8 cellular contexts compared by ENCODE assay signal in genomic region chr5:79512692-79513518, GRCh38. TPM values are rescaled to one million over a fixed set of nuclear protein-coding genes. Genes with fewer than 3 reads are reported as not detected.
DNase-seq lines count a peak whose midpoint lies in the region; ATAC-seq, FAIRE-seq and TF ChIP-seq lines count a peak whose summit lies in the region.

No MANE protein-coding gene starts in this region.

- H3K4me3 Mint-ChIP-seq in naive thymus-derived CD4-positive, alpha-beta T cell: peak overlapping the region; percentile 61 to 95 (median 86)

- intact Hi-C loops in naive thymus-derived CD4-positive, alpha-beta T cell (cut with micrococcal nuclease): loop anchor here (2.0 to 10.0 kb wide), 7 partner anchors 531 to 1789 kb away; partner anchors contain the start of genes DHFR (in 2 of the 2), MSH3 (in 2 of the 2), ZCCHC9 (in 2 of the 2) and TBCA (in 1 of the 2)

- H4K20me1 ChIP-seq in H1 (replicated peaks in 1 of 2; ENCODE audit: control insufficient read depth in 1 of 2, insufficient read depth in 2 of 2, low read length in 2 of 2): peaks cover 13 to 24% of the 10 kb centered on the region in 2 experiments

- peak overlapping the region; percentile 46 for H4K91ac ChIP-seq in H1 (replicated peaks; ENCODE audit: insufficient read length, low read length)

- H3K4me1 ChIP-seq in BE2C (no peaks in the 10 kb centered on the region), SJSA1 (replicated peaks) (peaks cover 7% of the 10 kb centered on the region; the same call in 1 of the 2 replicates), H1 (replicated peaks in 1 of 4; ENCODE audit: control insufficient read depth in 3 of 4, insufficient read depth in 4 of 4, low read length in 3 of 4) (peaks cover 6 to 14% (median 11%) of the 10 kb centered on the region in 4 experiments; a peak in 5 of 7 replicates)
- peaks cover 4 to 26% of the 10 kb centered on the region in 2 donors for H3K4me1 ChIP-seq in naive thymus-derived CD4-positive, alpha-beta T cell (ENCODE audit: control insufficient read depth in 2 of 2, insufficient read depth in 2 of 2, low read length in 2 of 2)

- no peak overlapping the region for H3K23ac ChIP-seq in H1 (ENCODE audit: insufficient read length)

- H2BK5ac ChIP-seq in H1 (ENCODE audit: low read depth, low read length): peak overlapping the region; percentile 82; the same call in 1 of the 2 replicates

- TF ChIP-seq POLR2A in H1 (IDR thresholded peaks at IDR 0.05; ENCODE audit: control extremely low read depth in 1 of 2, low read depth in 2 of 2, low read length in 2 of 2): no peak

- H2BK12ac ChIP-seq in H1 (ENCODE audit: low read depth, low read length): no peak overlapping the region

- no peak overlapping the region for H3K14ac ChIP-seq in H1 (ENCODE audit: insufficient read length)

- TF ChIP-seq CTCF in BE2C (IDR thresholded peaks at IDR 0.05; ENCODE audit: low read depth, low read length): no peak
- TF ChIP-seq CTCF in H1 (IDR thresholded peaks at IDR 0.05; ENCODE audit: control extremely low read depth in 1 of 3, insufficient read depth in 1 of 3, low read depth in 1 of 3, low read length in 3 of 3): no peak

- peaks cover 0 to 4% (median 0%) of the 10 kb centered on the region in 11 donors for H3K9me3 Mint-ChIP-seq in naive thymus-derived CD4-positive, alpha-beta T cell

- POLR2A ChIA-PET in H1 (lab: Charles Lee; ENCODE audit: partially characterized antibody): interaction anchor here (0.6 to 6.2 kb wide), 21 partner anchors 11 to 1049 kb away, joined by 3 to 94 read pairs (median 3); partner anchors contain the start of genes JMY and TENT2
- POLR2A ChIA-PET in naive thymus-derived CD4-positive, alpha-beta T cell (lab: Charles Lee): interaction anchor here (0.6 to 1.8 kb wide), 2 partner anchors 277 to 1152 kb away, joined by 3 to 5 read pairs; partner anchors contain the start of genes JMY and SCAMP1

- H3K4me2 ChIP-seq in H1 (ENCODE audit: insufficient read depth in 1 of 2, low read depth in 2 of 2, low read length in 2 of 2): peak overlapping the region; percentile 76 to 82

- H2AFZ ChIP-seq in H1 (ENCODE audit: low read length): no peak overlapping the region

- no peak for ATAC-seq in naive thymus-derived CD4-positive, alpha-beta T cell
- ATAC-seq in GM21381 (IDR thresholded peaks at IDR 0.05; ENCODE audit: unreplicated experiment): no peak

- H4K5ac ChIP-seq in H1 (ENCODE audit: insufficient read length, low read depth, low read length): peak overlapping the region; percentile 62

- FAIRE-seq in GM19239 (lab: Jason Lieb, UNC): peak; percentile 74
- FAIRE-seq in H1 (lab: Jason Lieb, UNC): peak; percentile 28

- peak overlapping the region; percentile 65 to 90 (median 86) for H3K9ac ChIP-seq in H1 (replicated peaks in 1 of 4; ENCODE audit: extremely low read depth in 1 of 4, low read depth in 3 of 4, low read length in 3 of 4)

- no peak overlapping the region for H3K56ac ChIP-seq in H1 (replicated peaks; ENCODE audit: insufficient read length, low read depth, low read length)

- TF ChIP-seq RAD21 in H1 (IDR thresholded peaks at IDR 0.05 in 1 of 2, conservative IDR thresholded peaks at IDR 0.05 in 1 of 2; ENCODE audit: low read depth in 2 of 2, low read length in 2 of 2): no peak

- peak overlapping the region; percentile 92 for H3K18ac ChIP-seq in H1 (ENCODE audit: extremely low read depth, low read length)

- peak overlapping the region; percentile 57 for H3K4ac ChIP-seq in H1 (replicated peaks; ENCODE audit: insufficient read length, low read depth, low read length)

- H3K27me3 ChIP-seq in BE2C (peaks cover 47% of the 10 kb centered on the region), SJSA1 (replicated peaks) (no peaks in the 10 kb centered on the region), H1 (replicated peaks in 1 of 4; ENCODE audit: control insufficient read depth in 3 of 4, extremely low read depth in 1 of 4, insufficient read depth in 3 of 4, low read length in 3 of 4) (no peaks in the 10 kb centered on the region)
- peaks cover 0 to 7% of the 10 kb centered on the region in 2 donors for H3K27me3 ChIP-seq in naive thymus-derived CD4-positive, alpha-beta T cell (ENCODE audit: control insufficient read depth in 2 of 2, insufficient read depth in 2 of 2, low read length in 2 of 2)

- peak overlapping the region; percentile 67; the same call in 1 of the 2 replicates for H3K27ac ChIP-seq in SJSA1
- peak overlapping the region; percentile 97; the same call in 1 of the 2 replicates for H3K27ac ChIP-seq in H1 (ENCODE audit: low read depth, low read length)
- H3K27ac ChIP-seq in naive thymus-derived CD4-positive, alpha-beta T cell (ENCODE audit: low read depth, low read length): peak overlapping the region; percentile 97

- TF ChIP-seq EP300 in H1 (IDR thresholded peaks at IDR 0.05; ENCODE audit: borderline replicate concordance in 1 of 2, low read depth in 2 of 2, low read length in 2 of 2): no peak

- H3K79me1 ChIP-seq in H1 (ENCODE audit: low read depth, low read length): 0 out of 2 replicates have a peak, but pooled peaks cover 5% of the 10 kb centered on the region

- WGBS in H1 (ENCODE audit: extremely low coverage in 1 of 2, insufficient coverage in 1 of 2, insufficient read length in 1 of 2, insufficient replicate concordance in 2 of 2, low coverage in 1 of 2, low lambda C conversion rate in 2 of 2, missing lambda C conversion rate in 1 of 2), 2 experiments: 1% methylated on average over 35 of the region's 35 CpGs; no CpG with 5 or more reads in 1 of the 2 experiments

- CTCF ChIA-PET in H1 (lab: Charles Lee; ENCODE audit: partially characterized antibody): interaction anchor here (0.7 to 1.3 kb wide), 5 partner anchors 22 to 44 kb away, joined by 3 to 6 read pairs (median 3); no protein-coding TSS in a partner anchor
- CTCF ChIA-PET in naive thymus-derived CD4-positive, alpha-beta T cell (lab: Charles Lee): no interaction called here

- peaks cover 8 to 52% of the 10 kb centered on the region in 2 experiments; a peak in 3 of 4 replicates for H3K79me2 ChIP-seq in H1 (ENCODE audit: control insufficient read depth in 1 of 2, insufficient read depth in 2 of 2, low read length in 2 of 2)

- H3K27me3 Mint-ChIP-seq in naive thymus-derived CD4-positive, alpha-beta T cell: peaks cover 0 to 34% (median 23%) of the 10 kb centered on the region in 5 donors

- H3K36me3 ChIP-seq in BE2C: no peaks in the 10 kb centered on the region
- no peaks in the 10 kb centered on the region for H3K36me3 ChIP-seq in SJSA1
- H3K36me3 ChIP-seq in H1 (ENCODE audit: control insufficient read depth in 2 of 4, insufficient read depth in 4 of 4, low read length in 3 of 4): no peaks in the 10 kb centered on the region
- no peaks in the 10 kb centered on the region for H3K36me3 ChIP-seq in naive thymus-derived CD4-positive, alpha-beta T cell (ENCODE audit: control insufficient read depth in 2 of 3, insufficient read depth in 3 of 3, low read length in 3 of 3)

- H2BK15ac ChIP-seq in H1 (ENCODE audit: low read length): no peak overlapping the region

- no peak for DNase-seq in BE2C
- no peak for DNase-seq in GM19239 (ENCODE audit: insufficient read length, low spot score)
- DNase-seq in SJSA1 (ENCODE audit: low read depth in 1 of 2, low spot score in 2 of 2): peak in 1 of 2 experiments; percentile 41
- no peak for DNase-seq in H1 (ENCODE audit: low read depth in 1 of 2, low spot score in 2 of 2)
- DNase-seq in naive thymus-derived CD4-positive, alpha-beta T cell: peak in 6 of 9 donors; percentile 9 to 23 (median 16)
- DNase-seq in AML-193 (lab: John Stamatoyannopoulos, UW): no peak
- DNase-seq in H4 (ENCODE audit: low spot score): no peak

- peaks cover 6 to 45% (median 40%) of the 10 kb centered on the region in 7 donors for H3K4me1 Mint-ChIP-seq in naive thymus-derived CD4-positive, alpha-beta T cell

- no peaks in the 10 kb centered on the region for H3K36me3 Mint-ChIP-seq in naive thymus-derived CD4-positive, alpha-beta T cell

- peak overlapping the region; percentile 10; the same call in 1 of the 2 replicates for H2AK5ac ChIP-seq in H1 (ENCODE audit: low read depth, low read length)

- H3K9me3 ChIP-seq in BE2C: no peaks in the 10 kb centered on the region
- no peaks in the 10 kb centered on the region for H3K9me3 ChIP-seq in SJSA1 (replicated peaks)
- H3K9me3 ChIP-seq in H1 (ENCODE audit: insufficient read depth in 2 of 2, low read depth in 1 of 2, low read length in 1 of 2): no peaks in the 10 kb centered on the region
- no peaks in the 10 kb centered on the region for H3K9me3 ChIP-seq in naive thymus-derived CD4-positive, alpha-beta T cell (ENCODE audit: control insufficient read depth in 2 of 3, low read length in 3 of 3)

- H3K23me2 ChIP-seq in H1 (ENCODE audit: low read depth, low read length): peaks cover 5% of the 10 kb centered on the region

- peak overlapping the region; percentile 61 for H3K4me3 ChIP-seq in BE2C (ENCODE audit: low read depth, low read length)
- peak overlapping the region; percentile 83 for H3K4me3 ChIP-seq in SJSA1
- H3K4me3 ChIP-seq in H1 (ENCODE audit: extremely low read depth in 1 of 4, insufficient read depth in 2 of 4, low read depth in 3 of 4, low read length in 4 of 4): peak overlapping the region; percentile 80 to 96 (median 92)
- peak overlapping the region; percentile 71 for H3K4me3 ChIP-seq in naive thymus-derived CD4-positive, alpha-beta T cell (ENCODE audit: low read length)

- peak overlapping the region; percentile 58 for H2BK120ac ChIP-seq in H1 (replicated peaks; ENCODE audit: low read depth, low read length)

- no peak overlapping the region for H2BK20ac ChIP-seq in H1 (ENCODE audit: low read length)

- H4K8ac ChIP-seq in H1 (ENCODE audit: extremely low read depth, insufficient read depth, low read length): peak overlapping the region; percentile 63; the same call in 1 of the 2 replicates

- peak overlapping the region in 7 of 9 donors; percentile 49 to 94 (median 60) for H3K27ac Mint-ChIP-seq in naive thymus-derived CD4-positive, alpha-beta T cell

TF ChIP-seq in H1, 55 proteins besides CTCF, POLR2A, EP300 and RAD21 (continues in another document):
- TF ChIP-seq YY1 (IDR thresholded peaks at IDR 0.05; ENCODE audit: low read depth, low read length): 0 out of 2 replicates have a peak, but pooled peaks have one; percentile 7

RNA-seq across cellular contexts. Expression of gene HOMER1, which starts 1.0 kb away (rescaled TPM):
- 0.20 TPM for polyA plus RNA-seq in BE2C (2012; ENCODE audit: insufficient read depth, insufficient read length, low read depth)
- total RNA-seq in SJSA1 (2014; rRNA removed; shearing (Covaris generic)): 6.5 and 10.7 TPM in 2 replicates
- total RNA-seq in H1 (2021; fragmentation: NEBNext Ultra II Directional; extraction: Animal tissue kit (Norgen Biotek cat#: 25700)): 49.5 and 57.9 TPM in 2 replicates
- 4.7 and 6.4 TPM in 2 replicates for polyA plus RNA-seq in H1 (2011; rRNA removed)
- polyA plus RNA-seq in H1 (2011; cell fraction: cytosol; rRNA removed): 10.4 TPM
- 5.9 TPM for polyA plus RNA-seq in H1 (2011; cell fraction: nucleus; rRNA removed)
- polyA plus RNA-seq in H1 (2012, experiment 1 of 2): 21.9 to 36.2 TPM (median 26.3 TPM) in 4 replicates
- 2.2 TPM for polyA plus RNA-seq in H1 (2012, experiment 2 of 2)
- polyA plus RNA-seq in H1 (2013, experiment 1 of 2): 58.6 TPM
- 57.6 TPM for polyA plus RNA-seq in H1 (2013, experiment 2 of 2)
- 15.7 and 29.8 TPM in 2 replicates for polyA minus RNA-seq in H1 (2011; rRNA and poly(A)+ RNA removed)
- polyA minus RNA-seq in H1 (2011; cell fraction: cytosol; rRNA and poly(A)+ RNA removed): 39.7 TPM
- polyA minus RNA-seq in H1 (2011; cell fraction: nucleus; rRNA and poly(A)+ RNA removed): 48.4 TPM
- 1 to 10 TPM; 1.9 to 4.3 (median 3.4) TPM for total RNA-seq in naive thymus-derived CD4-positive, alpha-beta T cell
- polyA plus RNA-seq in naive thymus-derived CD4-positive, alpha-beta T cell: 1 to 10 TPM in 1 of 2 donors, under 1 TPM in 1; 0.83 to 1.4 TPM
- total RNA-seq in H4 (2014; rRNA removed; shearing (Covaris generic)): 12.8 and 15.5 TPM in 2 replicates

Comparison
In these comparisons a context has a peak if more than half of its experiments do, and no peak if none do; other contexts are left out.
1. DNase-seq: peak in naive thymus-derived CD4-positive, alpha-beta T cell (6 of 9); none in BE2C (single experiment), GM19239 (single experiment), H1 (0 of 2), AML-193 (0 of 2) and H4 (single experiment).
2. Peak in every context shown above with its lines, with median percentiles within 50 percentile points of each other: H3K4me3 ChIP-seq and H3K27ac ChIP-seq.